In the genomic region with DNA sequence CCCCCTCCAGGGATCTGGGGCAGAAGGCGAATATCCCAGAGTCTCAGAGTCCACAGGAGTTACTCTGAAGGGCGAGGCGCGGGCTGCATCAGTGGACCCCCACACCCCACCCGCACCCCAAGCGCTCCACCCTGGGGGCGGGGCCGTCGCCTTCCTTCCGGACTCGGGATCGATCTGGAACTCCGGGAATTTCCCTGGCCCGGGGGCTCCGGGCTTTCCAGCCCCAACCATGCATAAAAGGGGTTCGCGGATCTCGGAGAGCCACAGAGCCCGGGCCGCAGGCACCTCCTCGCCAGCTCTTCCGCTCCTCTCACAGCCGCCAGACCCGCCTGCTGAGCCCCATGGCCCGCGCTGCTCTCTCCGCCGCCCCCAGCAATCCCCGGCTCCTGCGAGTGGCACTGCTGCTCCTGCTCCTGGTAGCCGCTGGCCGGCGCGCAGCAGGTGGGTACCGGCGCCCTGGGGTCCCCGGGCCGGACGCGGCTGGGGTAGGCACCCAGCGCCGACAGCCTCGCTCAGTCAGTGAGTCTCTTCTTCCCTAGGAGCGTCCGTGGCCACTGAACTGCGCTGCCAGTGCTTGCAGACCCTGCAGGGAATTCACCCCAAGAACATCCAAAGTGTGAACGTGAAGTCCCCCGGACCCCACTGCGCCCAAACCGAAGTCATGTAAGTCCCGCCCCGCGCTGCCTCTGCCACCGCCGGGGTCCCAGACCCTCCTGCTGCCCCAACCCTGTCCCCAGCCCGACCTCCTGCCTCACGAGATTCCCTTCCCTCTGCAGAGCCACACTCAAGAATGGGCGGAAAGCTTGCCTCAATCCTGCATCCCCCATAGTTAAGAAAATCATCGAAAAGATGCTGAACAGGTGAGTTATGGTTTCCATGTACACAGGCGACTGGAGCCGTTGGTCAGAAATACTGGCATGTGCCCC, we compare ENCODE assay signal across 8 cellular contexts. TPM values are rescaled to one million over a fixed set of nuclear protein-coding genes. Genes with fewer than 3 reads are reported as not detected.
DNase-seq lines count a peak whose midpoint lies in the region; ATAC-seq and TF ChIP-seq lines count a peak whose summit lies in the region.

A gene (plus strand): TSS at position 264 of the 926 bp plus-strand sequence. CDS start 78 bp downstream, at position 342.

- H3K36me3 ChIP-seq in HUES64 (ENCODE audit: insufficient read depth, low read length) = no peaks in the 10 kb centered on the region
- no peaks in the 10 kb centered on the region for H3K36me3 ChIP-seq in ectodermal cell (ENCODE audit: control insufficient read depth, insufficient read depth, low read length)
- no peaks in the 10 kb centered on the region for H3K36me3 ChIP-seq in lower lobe of right lung
- H3K36me3 ChIP-seq in upper lobe of right lung = no peaks in the 10 kb centered on the region

- H3K4me1 ChIP-seq in HUES64 (ENCODE audit: insufficient read depth, low read length) (peaks cover 5% of the 10 kb centered on the region; the same call in 1 of the 2 replicates), ectodermal cell (ENCODE audit: control insufficient read depth, insufficient read depth, low read length) (no peaks in the 10 kb centered on the region), lower lobe of right lung (peaks cover 22% of the 10 kb centered on the region), upper lobe of right lung (peaks cover 4% of the 10 kb centered on the region)

- no peak within 1 kb of the TSS for H3K27ac ChIP-seq in HUES64 (ENCODE audit: low read depth, low read length)
- no peak within 1 kb of the TSS for H3K27ac ChIP-seq in ectodermal cell (ENCODE audit: insufficient read depth, low read depth, low read length, poor library complexity, severe bottlenecking)
- peak within 1 kb of the TSS; percentile 76 for H3K27ac ChIP-seq in lower lobe of right lung
- peak within 1 kb of the TSS; percentile 61 for H3K27ac ChIP-seq in upper lobe of right lung

- H3K9ac ChIP-seq in HUES64 (ENCODE audit: low read depth, low read length) = peak within 1 kb of the TSS; percentile 53

- DNase-seq in ACHN (peak; percentile 83), lower lobe of right lung (peak; percentile 72), upper lobe of right lung (peak; percentile 76), NCI-H2081 (lab: John Stamatoyannopoulos, UW) (no peak), superior temporal gyrus (ENCODE audit: extremely low spot score) (no peak)

- WGBS in HUES64 = 7% methylated on average over 61 of the region's 61 CpGs
- WGBS in ectodermal cell, 2 experiments = 8 to 9% methylated on average over 61 of the region's 61 CpGs

- H3K4me3 ChIP-seq in HUES64 (ENCODE audit: low read length) = peak within 1 kb of the TSS; percentile 66
- peak within 1 kb of the TSS; percentile 62 for H3K4me3 ChIP-seq in ectodermal cell (ENCODE audit: insufficient read depth, low read depth, low read length)
- peak within 1 kb of the TSS; percentile 67 for H3K4me3 ChIP-seq in lower lobe of right lung
- H3K4me3 ChIP-seq in upper lobe of right lung = peak within 1 kb of the TSS; percentile 60

- intact Hi-C loops in lower lobe of right lung (cut with DNase I) = no loop called here
- intact Hi-C loops in upper lobe of right lung (cut with DNase I) = no loop called here

- in situ Hi-C loops in ACHN (cut with HindIII; ENCODE audit: low pct_ligation_motif_present, low pct_unique_long_range_greater_than_20kb, low sequenced_read_pairs) = no loop called here

- H3K27me3 ChIP-seq in HUES64 (ENCODE audit: insufficient read depth, low read length) (peaks cover 31% of the 10 kb centered on the region), ectodermal cell (ENCODE audit: control insufficient read depth, insufficient read depth, low read length, poor library complexity, severe bottlenecking) (peaks cover 28% of the 10 kb centered on the region), lower lobe of right lung (ENCODE audit: low read depth) (no peaks in the 10 kb centered on the region), upper lobe of right lung (no peaks in the 10 kb centered on the region)

- H3K9me3 ChIP-seq in HUES64 (ENCODE audit: insufficient read depth, low read depth, low read length) = no peaks in the 10 kb centered on the region
- no peaks in the 10 kb centered on the region for H3K9me3 ChIP-seq in ectodermal cell (ENCODE audit: control insufficient read depth, low read length)
- H3K9me3 ChIP-seq in lower lobe of right lung = no peaks in the 10 kb centered on the region
- no peaks in the 10 kb centered on the region for H3K9me3 ChIP-seq in upper lobe of right lung

- ATAC-seq in lower lobe of right lung (peak; percentile 76 to 80), upper lobe of right lung (peak; percentile 73), HG02884 (IDR thresholded peaks at IDR 0.05; ENCODE audit: unreplicated experiment) (no peak)

- no peak for TF ChIP-seq CTCF in lower lobe of right lung (IDR thresholded peaks at IDR 0.05)
- TF ChIP-seq CTCF in upper lobe of right lung (IDR thresholded peaks at IDR 0.05) = no peak

RNA-seq across cellular contexts. Expression of the gene that starts here (rescaled TPM):
- polyA plus RNA-seq in HUES64 (2013, experiment 1 of 2) = 0.55 TPM
- 1.4 TPM for polyA plus RNA-seq in HUES64 (2013, experiment 2 of 2)
- not detected for polyA plus RNA-seq in ectodermal cell (2013, experiment 1 of 4)
- polyA plus RNA-seq in ectodermal cell (2013, experiment 2 of 4) = not detected
- 0.85 TPM for polyA plus RNA-seq in ectodermal cell (2013, experiment 3 of 4)
- 0.28 TPM for polyA plus RNA-seq in ectodermal cell (2013, experiment 4 of 4)
- total RNA-seq in lower lobe of right lung (7.0 TPM), upper lobe of right lung (8.2 TPM)

Comparison
In these comparisons a context has a peak if more than half of its experiments do, and no peak if none do; other contexts are left out.
1. DNase-seq: peak in ACHN (single experiment), lower lobe of right lung (single experiment) and upper lobe of right lung (single experiment); none in NCI-H2081 (0 of 2) and superior temporal gyrus (single experiment).
2. H3K27ac ChIP-seq: peak in lower lobe of right lung (single experiment) and upper lobe of right lung (single experiment); none in HUES64 (single experiment) and ectodermal cell (single experiment).
3. Peak in every context shown above with its lines, with median percentiles within 50 percentile points of each other: H3K4me3 ChIP-seq.